ENCODE assay signal across 28 cellular contexts in genomic region chr2:108257757-108258331, GRCh38. TPM values are rescaled to one million over a fixed set of nuclear protein-coding genes. Genes with fewer than 3 reads are reported as not detected.
DNase-seq lines count a peak whose midpoint lies in the region; ATAC-seq, FAIRE-seq and TF ChIP-seq lines count a peak whose summit lies in the region.
"Had no signal": no experiment of that assay in that cellular context is flagged by ENCODE, and none has a peak within 500 bp of the region (broad histone marks: within the 10 kb centered on the region; RNA-seq: fewer than 3 reads in every experiment).

No MANE protein-coding gene starts in this region.

- CTCF ChIA-PET in mammary epithelial cell (lab: Charles Lee; ENCODE audit: low non-redundant PET): interaction anchor here (0.7 kb wide), 1 partner anchor 14 kb away, joined by 4 read pairs; no protein-coding TSS in a partner anchor
- CTCF ChIA-PET in GM12878 (lab: Yijun Ruan, JAX): no interaction called here

- FAIRE-seq in GM12878 (lab: Jason Lieb, UNC): no peak
- FAIRE-seq in keratinocyte (lab: Jason Lieb, UNC): peak; percentile 51
- FAIRE-seq in urothelium cell line (lab: Jason Lieb, UNC): peak; percentile 62
- FAIRE-seq: colon, islet of Langerhans had no signal

- intact Hi-C loops in mammary epithelial cell (cut with micrococcal nuclease): no loop called here
- intact Hi-C loops in breast epithelium (cut with DNase I; ENCODE audit: low total_unique reads): no loop called here
- intact Hi-C loops in GM12878 (cut with micrococcal nuclease; ENCODE audit: unreplicated experiment): no loop called here

- no peak for ATAC-seq in GM12878
- no peak for ATAC-seq in GM18511 (IDR thresholded peaks at IDR 0.05; ENCODE audit: unreplicated experiment)
- ATAC-seq in GM18519 (IDR thresholded peaks at IDR 0.05; ENCODE audit: low FRiP score, unreplicated experiment): no peak
- ATAC-seq: activated CD8-positive, alpha-beta T cell treated with anti-CD3 and anti-CD28 coated beads for 36 hours; gastroesophageal sphincter had no signal

- no peak overlapping the region for H3K27ac ChIP-seq in mammary epithelial cell (ENCODE audit: insufficient read depth, low read depth, low read length)
- no peak overlapping the region for H3K27ac ChIP-seq in breast epithelium
- no peak overlapping the region for H3K27ac ChIP-seq in GM12878 (ENCODE audit: control insufficient read depth, insufficient read depth)
- H3K27ac ChIP-seq in keratinocyte (ENCODE audit: control insufficient read depth, insufficient read depth, low read length): no peak overlapping the region
- H3K27ac ChIP-seq: 22Rv1, adrenal gland, gastroesophageal sphincter, upper lobe of left lung had no signal

- no peaks in the 10 kb centered on the region for H3K79me2 ChIP-seq in mammary epithelial cell (ENCODE audit: insufficient read depth, low read length)
- no peaks in the 10 kb centered on the region for H3K79me2 ChIP-seq in GM12878 (ENCODE audit: control insufficient read depth, insufficient read depth, low read length)
- no peaks in the 10 kb centered on the region for H3K79me2 ChIP-seq in keratinocyte (ENCODE audit: control insufficient read depth, insufficient read depth, low read length)

- no peaks in the 10 kb centered on the region for H4K20me1 ChIP-seq in mammary epithelial cell (ENCODE audit: insufficient read depth, low read length)
- no peaks in the 10 kb centered on the region for H4K20me1 ChIP-seq in GM12878 (ENCODE audit: control insufficient read depth, insufficient read depth)
- H4K20me1 ChIP-seq in keratinocyte (ENCODE audit: control insufficient read depth, extremely low read depth, insufficient read depth, low read length): no peaks in the 10 kb centered on the region

- TF ChIP-seq RAD21 in GM12878 (IDR thresholded peaks at IDR 0.05; ENCODE audit: insufficient read depth, low read depth, low read length): no peak

- H3K9ac ChIP-seq in mammary epithelial cell (ENCODE audit: insufficient read depth, low read length) (no peak overlapping the region), GM12878 (ENCODE audit: control insufficient read depth, insufficient read depth, low read length) (no peak overlapping the region), keratinocyte (ENCODE audit: control insufficient read depth, extremely low read depth, insufficient read depth, low read length) (no peak overlapping the region)

- in situ Hi-C loops in mammary epithelial cell (cut with MboI; ENCODE audit: low sequenced_read_pairs in 2 of 2): no loop called here
- in situ Hi-C loops in GM12878 (cut with MboI): no loop called here

- no TSS peak for BruUV-seq in mammary epithelial cell (replicated peaks; lab: Mats Ljungman, UMichigan)
- no TSS peak for BruUV-seq in GM12878 (replicated peaks; lab: Mats Ljungman, UMichigan)

- SMC1A ChIA-PET in GM12878 (lab: Charles Lee; ENCODE audit: uncharacterized antibody, unreplicated experiment): no interaction called here

- H3K9me1 ChIP-seq in keratinocyte (ENCODE audit: control insufficient read depth, extremely low read depth, insufficient read depth, low read length): no peaks in the 10 kb centered on the region

- no peak overlapping the region for H3K4me2 ChIP-seq in mammary epithelial cell (ENCODE audit: insufficient read depth, low read depth, low read length)
- no peak overlapping the region for H3K4me2 ChIP-seq in GM12878 (ENCODE audit: control insufficient read depth, insufficient read depth)
- H3K4me2 ChIP-seq in keratinocyte (ENCODE audit: control insufficient read depth, extremely low read depth, insufficient read depth, low read depth, low read length): no peak overlapping the region

- H3K36me3 ChIP-seq in mammary epithelial cell (ENCODE audit: insufficient read depth, low read length): no peaks in the 10 kb centered on the region
- H3K36me3 ChIP-seq in breast epithelium: no peaks in the 10 kb centered on the region
- H3K36me3 ChIP-seq in GM12878 (ENCODE audit: control insufficient read depth in 2 of 2, insufficient read depth in 2 of 2, low read length in 1 of 2): no peaks in the 10 kb centered on the region
- no peaks in the 10 kb centered on the region for H3K36me3 ChIP-seq in keratinocyte (ENCODE audit: control insufficient read depth in 2 of 2, extremely low read depth in 1 of 2, insufficient read depth in 2 of 2, low read length in 2 of 2)
- H3K36me3 ChIP-seq: adrenal gland, gastroesophageal sphincter, upper lobe of left lung had no signal

- H2AFZ ChIP-seq in mammary epithelial cell (ENCODE audit: low read depth, low read length) (no peak overlapping the region), GM12878 (ENCODE audit: control insufficient read depth, low read depth, low read length) (no peak overlapping the region), keratinocyte (ENCODE audit: control insufficient read depth, low read length) (no peak overlapping the region)

- DNase-seq in mammary epithelial cell (peak; percentile 32), breast epithelium (ENCODE audit: low spot score in 2 of 2) (no peak), GM12878 (ENCODE audit: low read depth, low spot score) (no peak), keratinocyte (ENCODE audit: low read depth, low spot score) (no peak), urothelium cell line (ENCODE audit: low spot score) (no peak)
- no peak for DNase-seq in activated CD4-positive, alpha-beta T cell treated with anti-CD3 and anti-CD28 coated beads, Interleukin-2, amount 50 U/mL, for 48 hours
- DNase-seq: activated CD8-positive, alpha-beta T cell treated with anti-CD3 and anti-CD28 coated beads for 36 hours; activated naive CD4-positive, alpha-beta T cell; activated T-cell treated with anti-CD3 and anti-CD28 coated beads for 4 hours; adrenal gland; CD4-positive, alpha-beta T cell; effector CD8-positive, alpha-beta T cell; hypothalamus; NCI-H1092 treated with DMSO at 0.1 percent for 48 hours; NCI-H2029; NCI-H226; NCI-H774; Right ventricle myocardium superior; SW 1271; upper lobe of left lung had no signal

- H3K4me3 ChIP-seq in mammary epithelial cell (replicated peaks in 1 of 3; ENCODE audit: insufficient read depth in 1 of 3, low read depth in 2 of 3, low read length in 3 of 3) (no peak overlapping the region), breast epithelium (no peak overlapping the region), GM12878 (no peak overlapping the region), keratinocyte (ENCODE audit: control insufficient read depth in 2 of 3, extremely low read depth in 1 of 3, insufficient read depth in 2 of 3, low read depth in 1 of 3, low read length in 3 of 3) (no peak overlapping the region)
- H3K4me3 ChIP-seq: adrenal gland, gastroesophageal sphincter, upper lobe of left lung had no signal

- H3K4me1 ChIP-seq in mammary epithelial cell (ENCODE audit: insufficient read depth, low read length) (no peaks in the 10 kb centered on the region), breast epithelium (no peaks in the 10 kb centered on the region), GM12878 (ENCODE audit: control insufficient read depth, insufficient read depth, low read length) (no peaks in the 10 kb centered on the region), keratinocyte (ENCODE audit: control insufficient read depth, extremely low read depth, insufficient read depth, low read length) (no peaks in the 10 kb centered on the region)
- H3K4me1 ChIP-seq: adrenal gland, gastroesophageal sphincter, upper lobe of left lung had no signal

- RAD21 ChIA-PET in GM12878 (lab: Charles Lee; ENCODE audit: unreplicated experiment): no interaction called here

- POLR2A ChIA-PET in GM12878 (lab: Charles Lee): no interaction called here

- H3K9me3 ChIP-seq in mammary epithelial cell (replicated peaks; ENCODE audit: insufficient read depth, low read length) (no peaks in the 10 kb centered on the region), breast epithelium (no peaks in the 10 kb centered on the region), GM12878 (replicated peaks; ENCODE audit: control insufficient read depth, insufficient read depth, low read length) (no peaks in the 10 kb centered on the region), keratinocyte (ENCODE audit: control insufficient read depth, low read depth, low read length) (no peaks in the 10 kb centered on the region)
- H3K9me3 ChIP-seq: adrenal gland, gastroesophageal sphincter, upper lobe of left lung had no signal

- TF ChIP-seq POLR2A in breast epithelium (IDR thresholded peaks at IDR 0.05) (no peak), GM12878 (IDR thresholded peaks at IDR 0.05; ENCODE audit: low read depth, low read length) (no peak)

- H3K27me3 ChIP-seq in mammary epithelial cell (ENCODE audit: insufficient read depth, low read length) (no peaks in the 10 kb centered on the region), breast epithelium (no peaks in the 10 kb centered on the region), GM12878 (replicated peaks in 1 of 2; ENCODE audit: control insufficient read depth in 2 of 2, insufficient read depth in 2 of 2, low read length in 1 of 2) (no peaks in the 10 kb centered on the region), keratinocyte (ENCODE audit: control insufficient read depth, extremely low read depth, insufficient read depth, low read length) (no peaks in the 10 kb centered on the region)
- H3K27me3 ChIP-seq: adrenal gland, gastroesophageal sphincter, upper lobe of left lung had no signal

- WGBS in mammary epithelial cell (ENCODE audit: low coverage, missing lambda C conversion rate): 61% methylated on average over 3 of the region's 3 CpGs
- 6% methylated on average over 3 of the region's 3 CpGs for WGBS in GM12878 (ENCODE audit: insufficient coverage, insufficient replicate concordance, low lambda C conversion rate, missing lambda C conversion rate)

- dilution Hi-C loops in mammary epithelial cell (cut with HindIII; ENCODE audit: low sequenced_read_pairs): no loop called here
- dilution Hi-C loops in keratinocyte (cut with MboI; ENCODE audit: extremely low pct_ligation_motif_present, low sequenced_read_pairs): no loop called here

- TF ChIP-seq CTCF in mammary epithelial cell (conservative IDR thresholded peaks at IDR 0.05 in 1 of 2, IDR thresholded peaks at IDR 0.05 in 1 of 2; ENCODE audit: extremely low read depth in 1 of 2, insufficient read depth in 1 of 2, low read depth in 1 of 2, low read length in 2 of 2) (no peak), breast epithelium (IDR thresholded peaks at IDR 0.05) (no peak), GM12878 (IDR thresholded peaks at IDR 0.05 in 2 of 3, conservative IDR thresholded peaks at IDR 0.05 in 1 of 3; ENCODE audit: control insufficient read depth in 2 of 3, extremely low read depth in 1 of 3, insufficient read depth in 1 of 3, low read depth in 3 of 3, low read length in 3 of 3) (no peak), keratinocyte (optimal IDR thresholded peaks at IDR 0.05 in 1 of 3, IDR thresholded peaks at IDR 0.05 in 1 of 3, conservative IDR thresholded peaks at IDR 0.05 in 1 of 3; ENCODE audit: extremely low read depth in 1 of 3, insufficient read depth in 2 of 3, low read length in 3 of 3) (no peak)

- no peak for TF ChIP-seq EP300 in GM12878 (IDR thresholded peaks at IDR 0.05; ENCODE audit: borderline replicate concordance in 1 of 2, control insufficient read depth in 1 of 2, low read depth in 2 of 2, low read length in 2 of 2)

RNA-seq across cellular contexts. Expression of gene SULT1C3, which starts 18.1 kb away (rescaled TPM):
- total RNA-seq in mammary epithelial cell: not detected
- not detected for polyA plus RNA-seq in mammary epithelial cell
- not detected for polyA minus RNA-seq in mammary epithelial cell
- total RNA-seq in breast epithelium: 1 to 10 TPM in 1 of 3 donors, under 1 TPM in 1, not detected in 1; 0.66 to 2.0 TPM
- not detected in 2 replicates for total RNA-seq in GM12878 (2013; cell fraction: nucleolus; rRNA removed)
- not detected in 2 replicates for total RNA-seq in GM12878 (2014; rRNA removed)
- not detected in 2 replicates for total RNA-seq in GM12878 (2014; rRNA removed; fragmentation: Illumina TruSeq; extraction: Trizol)
- total RNA-seq in GM12878 (2021): not detected in 2 replicates
- polyA plus RNA-seq in GM12878 (2011; ENCODE audit: low read depth): not detected
- not detected in 2 replicates for polyA plus RNA-seq in GM12878 (2011; rRNA removed)
- polyA plus RNA-seq in GM12878 (2011; cell fraction: cytosol; rRNA removed): not detected in 2 replicates
- polyA plus RNA-seq in GM12878 (2011; cell fraction: nucleus; rRNA removed): not detected in 2 replicates
- polyA plus RNA-seq in GM12878 (2012): not detected in 2 replicates
- not detected in 2 replicates for polyA plus RNA-seq in GM12878 (2014; fragmentation: Illumina TruSeq; extraction: Trizol)
- polyA plus RNA-seq in GM12878 (2014; fragmentation: Nextera tagmentation; extraction: Ambion mirVana): not detected
- polyA plus RNA-seq in GM12878 (2014; rRNA removed): not detected in 2 replicates
- not detected for polyA plus RNA-seq in GM12878 (2016; fragmentation: Nextera tagmentation; extraction: Ambion mirVana)
- not detected in 2 replicates for polyA minus RNA-seq in GM12878 (2011; rRNA and poly(A)+ RNA removed)
- not detected in 2 replicates for polyA minus RNA-seq in GM12878 (2011; cell fraction: cytosol; rRNA and poly(A)+ RNA removed)
- polyA minus RNA-seq in GM12878 (2011; cell fraction: nucleus; rRNA and poly(A)+ RNA removed): not detected in 2 replicates
- not detected in 3 replicates for polyA plus RNA-seq in keratinocyte
- not detected for polyA plus RNA-seq in keratinocyte (2011; ENCODE audit: low read depth)
- polyA plus RNA-seq in keratinocyte (2011; cell fraction: cytosol; rRNA removed): not detected in 2 replicates
- polyA plus RNA-seq in keratinocyte (2011; cell fraction: nucleus; rRNA removed): not detected in 2 replicates
- polyA plus RNA-seq in keratinocyte (2012; ENCODE audit: low replicate concordance): 0.20 TPM in 1 of 2 replicates, not detected in the other
- not detected in 3 replicates for polyA minus RNA-seq in keratinocyte
- not detected for polyA minus RNA-seq in keratinocyte (2011; cell fraction: cytosol; rRNA and poly(A)+ RNA removed)
- polyA minus RNA-seq in keratinocyte (2011; cell fraction: nucleus; rRNA and poly(A)+ RNA removed): not detected in 2 replicates
- total RNA-seq: activated CD8-positive, alpha-beta T cell treated with anti-CD3 and anti-CD28 coated beads for 36 hours; adrenal gland; CD4-positive, alpha-beta T cell; gastroesophageal sphincter; progenitor cell of endocrine pancreas; Right ventricle myocardium superior; subcutaneous adipose tissue; upper lobe of left lung had no signal
- polyA plus RNA-seq: adrenal gland had no signal

RNA-seq across cellular contexts. Expression of gene SULT1C2, which starts 30.9 kb away (rescaled TPM):
- total RNA-seq in mammary epithelial cell (not detected), breast epithelium (1 to 10 TPM in 2 of 3 donors, not detected in 1; 1.2 to 1.9 TPM), GM12878 (2014; rRNA removed) (not detected in 2 replicates), GM12878 (2014; rRNA removed; fragmentation: Illumina TruSeq; extraction: Trizol) (not detected in 2 replicates), GM12878 (2021) (0.03 and 0.05 TPM in 2 replicates)
- polyA plus RNA-seq in mammary epithelial cell (not detected), GM12878 (2011; rRNA removed) (0.04 TPM in 1 of 2 replicates, not detected in the other), GM12878 (2014; fragmentation: Illumina TruSeq; extraction: Trizol) (not detected in 2 replicates), GM12878 (2014; fragmentation: Nextera tagmentation; extraction: Ambion mirVana) (under 1 TPM in 1 of 2 experiments, not detected in 1; 0.07 TPM), GM12878 (2014; rRNA removed) (not detected in 2 replicates), GM12878 (2016; fragmentation: Nextera tagmentation; extraction: Ambion mirVana) (not detected), keratinocyte (0.06 TPM in 1 of 3 replicates, not detected in the others)
- polyA minus RNA-seq in mammary epithelial cell (not detected), keratinocyte (not detected in 3 replicates)
- not detected in 2 replicates for total RNA-seq in GM12878 (2013; cell fraction: nucleolus; rRNA removed)
- polyA plus RNA-seq in GM12878 (2011; ENCODE audit: low read depth): not detected
- not detected in 2 replicates for polyA plus RNA-seq in GM12878 (2011; cell fraction: cytosol; rRNA removed)
- polyA plus RNA-seq in GM12878 (2011; cell fraction: nucleus; rRNA removed): 0.12 and 0.28 TPM in 2 replicates
- polyA plus RNA-seq in GM12878 (2012): not detected in 2 replicates
- polyA minus RNA-seq in GM12878 (2011; rRNA and poly(A)+ RNA removed): 0.44 TPM in 1 of 2 replicates, not detected in the other
- not detected in 2 replicates for polyA minus RNA-seq in GM12878 (2011; cell fraction: cytosol; rRNA and poly(A)+ RNA removed)
- polyA minus RNA-seq in GM12878 (2011; cell fraction: nucleus; rRNA and poly(A)+ RNA removed): not detected in 2 replicates
- polyA plus RNA-seq in keratinocyte (2011; ENCODE audit: low read depth): not detected
- not detected in 2 replicates for polyA plus RNA-seq in keratinocyte (2011; cell fraction: cytosol; rRNA removed)
- polyA plus RNA-seq in keratinocyte (2011; cell fraction: nucleus; rRNA removed): 0.05 TPM in 1 of 2 replicates, not detected in the other
- polyA plus RNA-seq in keratinocyte (2012; ENCODE audit: low replicate concordance): 0.08 TPM in 1 of 2 replicates, not detected in the other
- polyA minus RNA-seq in keratinocyte (2011; cell fraction: cytosol; rRNA and poly(A)+ RNA removed): not detected
- not detected in 2 replicates for polyA minus RNA-seq in keratinocyte (2011; cell fraction: nucleus; rRNA and poly(A)+ RNA removed)
- total RNA-seq: activated CD8-positive, alpha-beta T cell treated with anti-CD3 and anti-CD28 coated beads for 36 hours; CD4-positive, alpha-beta T cell had no signal
